ENCODE assay signal across 8 cellular contexts in the genomic region with DNA sequence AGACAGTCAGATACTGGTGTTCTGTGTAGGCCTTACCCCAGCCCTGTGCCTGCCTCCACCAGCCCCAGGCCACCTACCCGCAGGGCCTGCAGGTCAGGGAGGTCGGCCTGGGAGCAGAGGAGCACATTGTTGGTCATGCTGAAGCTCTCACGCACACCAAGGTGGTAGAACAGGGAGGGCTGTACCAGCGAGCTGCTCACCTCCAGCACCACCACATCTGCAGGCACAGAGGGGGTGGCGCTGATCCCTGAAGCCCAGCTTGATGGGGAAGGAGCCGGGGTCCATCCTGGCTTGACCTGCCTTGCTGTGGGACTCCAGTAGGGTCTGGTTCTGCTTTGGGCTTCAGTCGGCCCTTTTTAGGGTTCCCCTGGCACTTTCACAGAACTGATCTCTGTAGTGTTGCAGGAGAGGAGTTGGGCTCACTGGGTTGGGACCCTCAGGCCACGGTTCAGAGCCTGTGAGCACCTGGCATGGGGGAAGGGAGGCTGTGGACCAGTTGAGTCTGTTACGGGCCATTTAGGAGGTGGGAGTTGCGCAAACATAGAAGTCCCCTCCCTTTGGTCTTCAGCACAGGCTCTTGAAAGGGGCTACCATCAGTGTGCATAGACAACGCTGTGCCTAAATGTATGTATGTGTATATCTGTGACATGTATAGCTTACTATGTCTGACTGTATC. TPM values are rescaled to one million over a fixed set of nuclear protein-coding genes. Genes with fewer than 3 reads are reported as not detected.
A peak's percentile ranks its signal among the peaks of the same experiment; 100 is the strongest.
DNase-seq lines count a peak whose midpoint lies in the region; ATAC-seq and TF ChIP-seq lines count a peak whose summit lies in the region.

No MANE protein-coding gene starts in this region.

- peaks cover 13% of the 10 kb centered on the region for H3K36me3 Mint-ChIP-seq in HFFc6 (ENCODE audit: low read depth)

- DNase-seq in HFFc6 (no peak), fibroblast of villous mesenchyme (ENCODE audit: low read depth) (no peak), NCI-H345 (lab: John Stamatoyannopoulos, UW) (no peak), DMS 273 treated with DMSO at 0.1 percent for 48 hours (lab: John Stamatoyannopoulos, UW) (no peak)

- peaks cover 22 to 35% (median 27%) of the 10 kb centered on the region in 3 donors for H3K36me3 ChIP-seq in skeletal muscle tissue (ENCODE audit: control insufficient read depth in 3 of 3, insufficient read depth in 3 of 3, low read length in 3 of 3)

- TF ChIP-seq CTCF in HFFc6 (IDR thresholded peaks at IDR 0.05): no peak
- TF ChIP-seq CTCF in WI38 (IDR thresholded peaks at IDR 0.05; ENCODE audit: low read depth, low read length): no peak
- no peak for TF ChIP-seq CTCF in fibroblast of villous mesenchyme (IDR thresholded peaks at IDR 0.05; ENCODE audit: insufficient read depth, low read depth, low read length)

- H3K4me3 ChIP-seq in WI38 (ENCODE audit: low read depth, low read length) (peak overlapping the region; percentile 61), fibroblast of villous mesenchyme (ENCODE audit: low read depth, low read length) (peak overlapping the region; percentile 83), skeletal muscle tissue (ENCODE audit: low read length in 3 of 3) (peak overlapping the region; percentile 64 to 80 (median 65))

- H3K27me3 Mint-ChIP-seq in HFFc6 (ENCODE audit: insufficient read depth): peaks cover 2% of the 10 kb centered on the region

- peaks cover 19% of the 10 kb centered on the region for H3K4me1 Mint-ChIP-seq in HFFc6 (ENCODE audit: low read depth)

- peak overlapping the region; percentile 91 for H3K27ac ChIP-seq in skeletal muscle tissue (ENCODE audit: low read depth, low read length)

- peaks cover 23 to 33% (median 26%) of the 10 kb centered on the region in 3 donors for H3K4me1 ChIP-seq in skeletal muscle tissue (ENCODE audit: control insufficient read depth in 3 of 3, insufficient read depth in 3 of 3, low read length in 3 of 3)

- peak overlapping the region; percentile 98 for H3K27ac Mint-ChIP-seq in HFFc6

- no peaks in the 10 kb centered on the region for H3K9me3 ChIP-seq in skeletal muscle tissue (ENCODE audit: control insufficient read depth in 3 of 3, low read length in 3 of 3)

- peak overlapping the region in 2 of 3 donors; percentile 69 to 71 for H3K9ac ChIP-seq in skeletal muscle tissue (ENCODE audit: low read depth in 1 of 3, low read length in 3 of 3)

- H3K4me3 Mint-ChIP-seq in HFFc6: peak overlapping the region; percentile 92

- H3K27me3 ChIP-seq in skeletal muscle tissue (ENCODE audit: control insufficient read depth in 3 of 3, insufficient read depth in 3 of 3, low read length in 3 of 3): no peaks in the 10 kb centered on the region

- ATAC-seq in HG03565 (IDR thresholded peaks at IDR 0.05; ENCODE audit: unreplicated experiment) (no peak), GM19463 (IDR thresholded peaks at IDR 0.05; ENCODE audit: unreplicated experiment) (no peak)

- no peaks in the 10 kb centered on the region for H3K9me3 Mint-ChIP-seq in HFFc6

RNA-seq across cellular contexts. Expression of a gene that starts 1.9 kb away (rescaled TPM):
- total RNA-seq in HFFc6 (2021; fragmentation: NEBNext Ultra II Directional; extraction: Animal tissue kit (Norgen Biotek cat#: 25700)): 10 to 100 TPM; 22.6 to 30.8 (median 27.7) TPM
- total RNA-seq in fibroblast of villous mesenchyme (24.2 and 25.9 TPM in 2 replicates), skeletal muscle tissue (4.2 TPM)

RNA-seq across cellular contexts. Expression of a gene that starts 9.8 kb away (rescaled TPM):
- total RNA-seq in HFFc6 (2021; fragmentation: NEBNext Ultra II Directional; extraction: Animal tissue kit (Norgen Biotek cat#: 25700)): not detected
- not detected in 2 replicates for total RNA-seq in fibroblast of villous mesenchyme
- not detected for total RNA-seq in skeletal muscle tissue

RNA-seq across cellular contexts. Expression of a gene that starts 18.3 kb away (rescaled TPM):
- total RNA-seq in HFFc6 (2021; fragmentation: NEBNext Ultra II Directional; extraction: Animal tissue kit (Norgen Biotek cat#: 25700)): not detected
- total RNA-seq in fibroblast of villous mesenchyme (not detected in 2 replicates), skeletal muscle tissue (not detected)

RNA-seq across cellular contexts. Expression of a gene that starts 23.0 kb away (rescaled TPM):
- total RNA-seq in HFFc6 (2021; fragmentation: NEBNext Ultra II Directional; extraction: Animal tissue kit (Norgen Biotek cat#: 25700)): under 1 TPM in 2 of 6 experiments, not detected in 4; 0.08 to 0.45 TPM
- total RNA-seq in fibroblast of villous mesenchyme (under 0.01 and 0.32 TPM in 2 replicates), skeletal muscle tissue (under 0.01 TPM)

RNA-seq across cellular contexts. Expression of a gene that starts 27.6 kb away (rescaled TPM):
- total RNA-seq in HFFc6 (2021; fragmentation: NEBNext Ultra II Directional; extraction: Animal tissue kit (Norgen Biotek cat#: 25700)): 1 to 10 TPM; 2.3 to 3.3 (median 2.9) TPM
- total RNA-seq in fibroblast of villous mesenchyme: 0.64 and 0.86 TPM in 2 replicates
- total RNA-seq in skeletal muscle tissue: under 0.01 TPM
